11 cellular contexts compared by ENCODE assay signal in genomic region chr6:34953084-34954025, GRCh38.
DNase-seq lines count a peak whose midpoint lies in the region; ATAC-seq, FAIRE-seq and TF ChIP-seq lines count a peak whose summit lies in the region.
"Had no signal": no experiment of that assay in that cellular context is flagged by ENCODE, and none has a peak within 500 bp of the region (broad histone marks: within the 10 kb centered on the region; RNA-seq: fewer than 3 reads in every experiment).

No MANE protein-coding gene starts in this region.

- peak; percentile 56 for DNase-seq in AG10803 (ENCODE audit: low read depth)
- DNase-seq in LHCN-M2 (ENCODE audit: low read depth): peak; percentile 74
- peak; percentile 39 for DNase-seq in kidney glomerular epithelial cell (lab: John Stamatoyannopoulos, UW)
- no peak for DNase-seq in HuH-7.5 (ENCODE audit: low spot score)
- no peak for DNase-seq in GM12892 (ENCODE audit: insufficient read length)
- DNase-seq: effector memory CD8-positive, alpha-beta T cell; NCI-H1436 treated with DMSO at 0.1 percent for 48 hours had no signal

- H3K27ac ChIP-seq in VCaP: peak overlapping the region; percentile 17; the same call in 1 of the 2 replicates
- H3K27ac ChIP-seq: thoracic aorta had no signal

- ATAC-seq in HG03457 (IDR thresholded peaks at IDR 0.05; ENCODE audit: unreplicated experiment): no peak
- no peak for ATAC-seq in HG03097 (IDR thresholded peaks at IDR 0.05; ENCODE audit: low FRiP score, unreplicated experiment)
- ATAC-seq: effector memory CD8-positive, alpha-beta T cell had no signal

- H3K4me3 ChIP-seq in AG10803 (ENCODE audit: low read length): no peak overlapping the region
- H3K4me3 ChIP-seq: thoracic aorta had no signal

- no peak for FAIRE-seq in GM12892 (lab: Jason Lieb, UNC)

- no peak for TF ChIP-seq CTCF in AG10803 (conservative IDR thresholded peaks at IDR 0.05; ENCODE audit: low read length)
- no peak for TF ChIP-seq CTCF in VCaP (conservative IDR thresholded peaks at IDR 0.05)

- TF ChIP-seq POLR2A in GM12892 (IDR thresholded peaks at IDR 0.05; ENCODE audit: low read depth, low read length): no peak

Comparison
In these comparisons a context has a peak if more than half of its experiments do, and no peak if none do; other contexts are left out.
1. DNase-seq: peak in AG10803 (single experiment), LHCN-M2 (single experiment) and kidney glomerular epithelial cell (single experiment); none in HuH-7.5 (single experiment) and GM12892 (single experiment).